Comparison of ENCODE assay signal across 27 cellular contexts in the genomic region with DNA sequence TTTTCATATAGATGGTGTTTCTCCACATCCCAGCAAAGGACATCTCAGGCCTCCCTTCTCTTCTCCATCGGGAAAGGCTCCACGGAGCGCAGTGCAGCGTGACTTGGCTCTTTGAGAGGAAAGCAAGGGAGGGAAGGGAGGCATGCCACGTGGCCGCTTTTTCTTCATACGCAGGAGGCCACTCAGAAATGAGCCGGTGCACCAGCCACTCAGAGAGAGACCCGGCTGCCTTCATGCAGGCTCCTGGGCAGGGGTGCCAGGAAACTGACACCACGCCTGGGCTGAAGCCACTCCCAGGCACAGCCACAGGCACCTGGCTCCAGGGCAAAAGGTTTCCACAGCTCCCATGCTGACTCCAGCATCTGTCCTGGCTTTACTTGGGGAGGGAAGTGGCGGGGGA. TPM values are rescaled to one million over a fixed set of nuclear protein-coding genes. Genes with fewer than 3 reads are reported as not detected.
"Had no signal": no experiment of that assay in that cellular context is flagged by ENCODE, and none has a peak within 500 bp of the region (broad histone marks: within the 10 kb centered on the region; RNA-seq: fewer than 3 reads in every experiment).

No MANE protein-coding gene starts in this region.

- H3K4me3 ChIP-seq: breast epithelium, lower lobe of right lung, mucosa of descending colon, prostate gland, right atrium auricular region, tibial nerve had no signal

- H3K27ac ChIP-seq: breast epithelium, lower lobe of right lung, prostate gland, right atrium auricular region, tibial nerve had no signal

- H3K9me3 Mint-ChIP-seq: activated naive CD8-positive, alpha-beta T cell treated with anti-CD3 and anti-CD28 coated beads, Interleukin-2, amount 10 ng/mL, durations not matched to agents 7 days and 5 days; stimulated activated naive CD8-positive, alpha-beta T cell treated with anti-CD3 and anti-CD28 coated beads, Interleukin-15, Interleukin-2, amounts not matched to agents 100 ng/mL and 50 ng/mL, for 24 hours had no signal

- H3K36me3 ChIP-seq: breast epithelium, lower lobe of right lung, prostate gland, right atrium auricular region, tibial nerve had no signal

- H3K4me1 ChIP-seq: breast epithelium, lower lobe of right lung, prostate gland, right atrium auricular region, tibial nerve had no signal

- ATAC-seq: left colon, lower lobe of right lung, mucosa of descending colon had no signal

- H3K27ac Mint-ChIP-seq: activated naive CD8-positive, alpha-beta T cell treated with anti-CD3 and anti-CD28 coated beads, Interleukin-2, amount 10 ng/mL, durations not matched to agents 7 days and 5 days; nephron progenitor cell; stimulated activated naive CD8-positive, alpha-beta T cell treated with anti-CD3 and anti-CD28 coated beads, Interleukin-15, Interleukin-2, amounts not matched to agents 100 ng/mL and 50 ng/mL, for 24 hours had no signal

- H3K27me3 Mint-ChIP-seq: stimulated activated naive CD8-positive, alpha-beta T cell treated with anti-CD3 and anti-CD28 coated beads, Interleukin-15, Interleukin-2, amounts not matched to agents 100 ng/mL and 50 ng/mL, for 24 hours had no signal

- DNase-seq: activated CD4-positive, alpha-beta T cell treated with anti-CD3 and anti-CD28 coated beads, Interleukin-2, amount 50 U/mL, for 4 hours; activated CD8-positive, alpha-beta memory T cell treated with anti-CD3 and anti-CD28 coated beads for 24 hours; activated CD8-positive, alpha-beta memory T cell treated with anti-CD3 and anti-CD28 coated beads, Interleukin-2, amount 50 U/mL, for 48 hours; activated naive CD4-positive, alpha-beta T cell treated with Interleukin-2 at 50 U/mL for 16 hours; activated naive CD8-positive, alpha-beta T cell treated with anti-CD3 and anti-CD28 coated beads, Interleukin-2, amount 10 ng/mL, durations not matched to agents 7 days and 5 days; activated T-cell treated with anti-CD3 and anti-CD28 coated beads, Interleukin-2, amount 50 U/mL, for 48 hours; amniotic stem cell; cerebellar nuclear complex; cortex of kidney; left colon; lower lobe of right lung; mesendoderm; mucosa of descending colon; nephron progenitor cell; occipital lobe; stimulated activated CD4-positive, alpha-beta T cell treated with anti-CD3 and anti-CD28 coated beads, Interleukin-12 subunit alpha, Interleukin-12 subunit beta, amount 100 ng/mL, for 4 hours; stimulated activated CD4-positive, alpha-beta T cell treated with anti-CD3 and anti-CD28 coated beads, Interleukin-4, amount 100 ng/mL, for 4 hours; T-helper 9 cell had no signal

- H3K27me3 ChIP-seq: breast epithelium, right atrium auricular region, tibial nerve had no signal

- H3K9me3 ChIP-seq: breast epithelium, lower lobe of right lung, mucosa of descending colon, prostate gland, right atrium auricular region, tibial nerve had no signal

- H3K36me3 Mint-ChIP-seq: activated naive CD8-positive, alpha-beta T cell treated with anti-CD3 and anti-CD28 coated beads, Interleukin-2, amount 10 ng/mL, durations not matched to agents 7 days and 5 days had no signal

- H3K4me3 Mint-ChIP-seq: activated naive CD8-positive, alpha-beta T cell treated with anti-CD3 and anti-CD28 coated beads, Interleukin-2, amount 10 ng/mL, durations not matched to agents 7 days and 5 days; nephron progenitor cell; stimulated activated naive CD8-positive, alpha-beta T cell treated with anti-CD3 and anti-CD28 coated beads, Interleukin-15, Interleukin-2, amounts not matched to agents 100 ng/mL and 50 ng/mL, for 24 hours had no signal

RNA-seq across cellular contexts. Expression of gene LOXHD1, which starts 11.1 kb away (rescaled TPM):
- total RNA-seq: epithelial cell of proximal tubule; fibroblast of villous mesenchyme; T-helper 1 cell treated with Interleukin-12 subunit alpha and Interleukin-12 subunit beta and Interleukin-4 antibody, amounts not matched to agents 30 ng/mL and 1 ng/mL, for 36 hours had no signal
- polyA plus RNA-seq: keratinocyte had no signal
